In the genomic region with DNA sequence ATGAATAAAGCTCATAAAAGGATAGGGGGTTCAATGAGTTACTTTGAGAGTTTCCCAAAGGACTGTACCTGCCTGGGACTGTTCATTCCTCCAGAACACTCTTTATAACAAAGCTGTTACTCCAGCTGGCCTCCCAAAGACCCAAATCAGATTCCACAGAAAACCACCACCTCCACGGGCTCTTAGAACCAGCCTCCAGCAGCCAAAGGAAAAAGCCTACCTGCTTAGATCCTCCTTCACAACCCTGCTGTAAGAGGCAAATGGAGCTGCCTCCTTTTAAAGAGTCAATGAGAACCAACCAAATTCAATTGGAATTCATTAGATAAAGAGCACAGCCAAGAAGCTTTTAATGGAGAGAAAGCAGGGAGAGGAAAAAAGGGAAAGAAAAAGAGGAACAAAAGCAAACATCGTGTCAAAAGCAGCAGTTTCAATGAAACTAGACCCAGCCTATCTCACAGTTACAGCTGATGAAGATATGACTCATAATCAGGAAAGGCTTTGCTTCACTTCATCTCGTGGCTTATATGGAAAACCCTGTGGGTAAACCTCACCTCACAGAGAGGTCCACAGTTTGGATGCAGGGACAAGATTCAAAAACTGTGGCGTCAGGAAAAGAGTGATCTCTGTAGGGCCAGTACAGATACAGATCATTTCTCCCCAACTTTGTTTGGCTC, we compare ENCODE assay signal across 10 cellular contexts. TPM values are rescaled to one million over a fixed set of nuclear protein-coding genes. Genes with fewer than 3 reads are reported as not detected.
DNase-seq lines count a peak whose midpoint lies in the region; ATAC-seq, FAIRE-seq and TF ChIP-seq lines count a peak whose summit lies in the region.
"Had no signal": no experiment of that assay in that cellular context is flagged by ENCODE, and none has a peak within 500 bp of the region (broad histone marks: within the 10 kb centered on the region; RNA-seq: fewer than 3 reads in every experiment).

No MANE protein-coding gene starts in this region.

- POLR2A ChIA-PET in OCI-LY7 (lab: Charles Lee): interaction anchor here (0.7 to 2.6 kb wide), 11 partner anchors 8 to 203 kb away, joined by 3 to 16 read pairs (median 3); a partner anchor contains a TSS

- no peaks in the 10 kb centered on the region for H3K9me3 ChIP-seq in OCI-LY7 (ENCODE audit: low read length)

- H3K27ac ChIP-seq in OCI-LY7 (ENCODE audit: low read depth, low read length, poor library complexity, severe bottlenecking): no peak overlapping the region

- peak overlapping the region; percentile 54; the same call in 1 of the 2 replicates for H2AFZ ChIP-seq in OCI-LY7 (ENCODE audit: low read length)

- FAIRE-seq in GM12892 (lab: Jason Lieb, UNC): peak; percentile 85
- FAIRE-seq: G401.6 had no signal

- CTCF ChIA-PET in OCI-LY7 (lab: Charles Lee; ENCODE audit: unreplicated experiment): interaction anchor here (1.1 to 1.3 kb wide), 2 partner anchors 28 to 41 kb away, joined by 4 to 5 read pairs; a partner anchor contains a TSS

- H3K79me2 ChIP-seq in OCI-LY7 (ENCODE audit: insufficient read depth, low read depth, low read length): no peaks in the 10 kb centered on the region

- no peak for TF ChIP-seq POLR2A in GM12892 (IDR thresholded peaks at IDR 0.05; ENCODE audit: low read depth, low read length)

- no peaks in the 10 kb centered on the region for H4K20me1 ChIP-seq in OCI-LY7 (ENCODE audit: insufficient read depth, low read length)

- H3K4me3 ChIP-seq in OCI-LY7 (ENCODE audit: low read depth, low read length, poor library complexity, severe bottlenecking): no peak overlapping the region
- H3K4me3 ChIP-seq: lung had no signal

- no peaks in the 10 kb centered on the region for H3K9me2 ChIP-seq in OCI-LY7 (ENCODE audit: insufficient read depth, low read length)

- ATAC-seq in HG02623 (IDR thresholded peaks at IDR 0.05; ENCODE audit: unreplicated experiment) (peak; percentile 82), HG02981 (IDR thresholded peaks at IDR 0.05; ENCODE audit: unreplicated experiment) (no peak), HG03097 (IDR thresholded peaks at IDR 0.05; ENCODE audit: low FRiP score, unreplicated experiment) (no peak)

- TF ChIP-seq CTCF in OCI-LY7 (conservative IDR thresholded peaks at IDR 0.05; ENCODE audit: low read length): no peak

- H3K4me2 ChIP-seq in OCI-LY7 (ENCODE audit: low read length): peak overlapping the region; percentile 31

- no TSS peak for BruUV-seq in OCI-LY7 (replicated peaks; lab: Mats Ljungman, UMichigan)

- H3K36me3 ChIP-seq in OCI-LY7 (ENCODE audit: insufficient read depth, low read length): no peaks in the 10 kb centered on the region

- intact Hi-C loops in OCI-LY7 (cut with micrococcal nuclease; ENCODE audit: unreplicated experiment): no loop called here

- no peak for DNase-seq in GM12892 (ENCODE audit: insufficient read length)
- DNase-seq in OCI-LY7 (ENCODE audit: low spot score): peak; percentile 14
- DNase-seq in fibroblast of peridontal ligament (ENCODE audit: extremely low read depth): peak; percentile 54
- DNase-seq in stimulated activated CD4-positive, alpha-beta T cell treated with anti-CD3 and anti-CD28 coated beads, Interleukin-12 subunit alpha, Interleukin-12 subunit beta, amount 100 ng/mL, for 4 hours: no peak
- DNase-seq in NCI-H1694 (lab: John Stamatoyannopoulos, UW): no peak

- H3K4me1 ChIP-seq in OCI-LY7 (ENCODE audit: insufficient read depth, low read length, poor library complexity, severe bottlenecking): peaks cover 54% of the 10 kb centered on the region

RNA-seq across cellular contexts. Expression of a gene that starts 27.8 kb away (rescaled TPM):
- 5.0 TPM for polyA plus RNA-seq in GM12892 (2012; ENCODE audit: missing spikeins)
- total RNA-seq in OCI-LY7 (2014; rRNA removed; shearing (Covaris generic)): 3.9 and 4.0 TPM in 2 replicates
- 2.6 and 4.8 TPM in 2 replicates for total RNA-seq in OCI-LY7 (2022)

RNA-seq across cellular contexts. Expression of a gene that starts 37.9 kb away (rescaled TPM):
- polyA plus RNA-seq in GM12892 (2012; ENCODE audit: missing spikeins): not detected
- total RNA-seq in OCI-LY7 (2014; rRNA removed; shearing (Covaris generic)): 0.38 and 1.2 TPM in 2 replicates
- total RNA-seq in OCI-LY7 (2022): 0.34 and 0.98 TPM in 2 replicates

Comparison
In these comparisons a context has a peak if more than half of its experiments do, and no peak if none do; other contexts are left out.
1. DNase-seq: peak in OCI-LY7 (single experiment) and fibroblast of peridontal ligament (single experiment); none in GM12892 (single experiment), stimulated activated CD4-positive, alpha-beta T cell treated with anti-CD3 and anti-CD28 coated beads, Interleukin-12 subunit alpha, Interleukin-12 subunit beta, amount 100 ng/mL, for 4 hours (single experiment) and NCI-H1694 (single experiment).